In genomic region chr1:100366209-100366525, GRCh38 we compare ENCODE assay signal across 24 cellular contexts. TPM values are rescaled to one million over a fixed set of nuclear protein-coding genes. Genes with fewer than 3 reads are reported as not detected.
DNase-seq lines count a peak whose midpoint lies in the region; ATAC-seq lines count a peak whose summit lies in the region.
"Had no signal": no experiment of that assay in that cellular context is flagged by ENCODE, and none has a peak within 500 bp of the region (broad histone marks: within the 10 kb centered on the region; RNA-seq: fewer than 3 reads in every experiment).

No MANE protein-coding gene starts in this region.

- H3K4ac ChIP-seq in trophoblast cell (ENCODE audit: low read depth, low read length), result no peak overlapping the region

- no peaks in the 10 kb centered on the region for H4K20me1 ChIP-seq in GM23248 (ENCODE audit: insufficient read depth)

- H2AFZ ChIP-seq in trophoblast cell (ENCODE audit: insufficient read depth, low read length, poor library complexity), result no peak overlapping the region
- H2AFZ ChIP-seq in GM23248, result no peak overlapping the region

- H3K18ac ChIP-seq in trophoblast cell (ENCODE audit: low read length), result no peak overlapping the region

- H3K79me1 ChIP-seq in trophoblast cell (ENCODE audit: low read length), result no peaks in the 10 kb centered on the region

- H3K23ac ChIP-seq in trophoblast cell (ENCODE audit: low read length), result no peak overlapping the region

- H3F3A ChIP-seq in GM23248 (ENCODE audit: insufficient read depth), result no peaks in the 10 kb centered on the region

- H2BK120ac ChIP-seq in trophoblast cell (ENCODE audit: insufficient read depth, low read length, poor library complexity), result no peak overlapping the region

- H4K12ac ChIP-seq in trophoblast cell (ENCODE audit: low read depth, low read length), result no peak overlapping the region

- H3K9ac ChIP-seq in trophoblast cell (ENCODE audit: low read length) (no peak overlapping the region), GM23248 (no peak overlapping the region)
- H3K9ac ChIP-seq: SK-N-SH had no signal

- H3K27ac ChIP-seq in trophoblast cell (ENCODE audit: low read depth, low read length) (no peak overlapping the region), GM23248 (no peak overlapping the region)

- CTCF ChIA-PET in activated CD4-positive, alpha-beta memory T cell treated with anti-CD3 and anti-CD28 coated beads for 36 hours (lab: Charles Lee), result interaction anchor here (0.7 to 2.7 kb wide), 5 partner anchors 9 to 93 kb away, joined by 3 to 18 read pairs (median 3); no protein-coding TSS in a partner anchor
- CTCF ChIA-PET in activated CD4-positive, alpha-beta memory T cell treated with anti-CD3 and anti-CD28 coated beads, Interleukin-2, amount 10 ng/mL, durations not matched to agents 7 days and 5 days (lab: Charles Lee), result interaction anchor here (0.8 to 1.4 kb wide), 2 partner anchors 14 to 30 kb away, joined by 3 to 4 read pairs; partner anchors contain the start of gene CDC14A
- CTCF ChIA-PET in T-cell (lab: Charles Lee), result interaction anchor here (0.7 to 2.0 kb wide), 5 partner anchors 9 to 57 kb away, joined by 3 to 14 read pairs (median 4); no protein-coding TSS in a partner anchor

- no peak overlapping the region for H3K14ac ChIP-seq in trophoblast cell (ENCODE audit: low read length)

- peaks cover 34% of the 10 kb centered on the region for H3K36me3 Mint-ChIP-seq in activated CD4-positive, alpha-beta memory T cell treated with anti-CD3 and anti-CD28 coated beads for 36 hours
- H3K36me3 Mint-ChIP-seq in activated CD4-positive, alpha-beta memory T cell treated with anti-CD3 and anti-CD28 coated beads, Interleukin-2, amount 10 ng/mL, durations not matched to agents 7 days and 5 days (ENCODE audit: low read depth), result peaks cover 86% of the 10 kb centered on the region
- H3K36me3 Mint-ChIP-seq in T-cell (peaks cover 74% of the 10 kb centered on the region), memory B cell (peaks cover 22% of the 10 kb centered on the region)

- H3K9me2 ChIP-seq in GM23248 (ENCODE audit: insufficient read depth), result no peaks in the 10 kb centered on the region; the same call in 1 of the 2 replicates
- H3K9me2 ChIP-seq: SK-N-SH had no signal

- no peak overlapping the region for H3K4me3 Mint-ChIP-seq in activated CD4-positive, alpha-beta memory T cell treated with anti-CD3 and anti-CD28 coated beads for 36 hours
- no peak overlapping the region for H3K4me3 Mint-ChIP-seq in activated CD4-positive, alpha-beta memory T cell treated with anti-CD3 and anti-CD28 coated beads, Interleukin-2, amount 10 ng/mL, durations not matched to agents 7 days and 5 days
- H3K4me3 Mint-ChIP-seq in T-cell, result peak overlapping the region in 1 of 3 donors; percentile 24
- no peak overlapping the region for H3K4me3 Mint-ChIP-seq in memory B cell
- H3K4me3 Mint-ChIP-seq: CD14-positive monocyte had no signal

- H3K9me3 ChIP-seq in trophoblast cell (ENCODE audit: insufficient read depth, low read depth, low read length) (peaks cover 2% of the 10 kb centered on the region), GM23248 (ENCODE audit: low read depth) (no peaks in the 10 kb centered on the region)
- H3K9me3 ChIP-seq: BE2C, Caco-2, SK-N-SH had no signal

- H3K27me3 ChIP-seq in trophoblast cell (ENCODE audit: insufficient read depth, low read length), result no peaks in the 10 kb centered on the region
- H3K27me3 ChIP-seq in GM23248 (replicated peaks; ENCODE audit: insufficient read depth), result no peaks in the 10 kb centered on the region
- H3K27me3 ChIP-seq: BE2C had no signal

- H3K4me3 ChIP-seq in trophoblast cell (ENCODE audit: low read depth, low read length), result no peak overlapping the region
- no peak overlapping the region for H3K4me3 ChIP-seq in GM23248

- H3K27ac Mint-ChIP-seq in activated CD4-positive, alpha-beta memory T cell treated with anti-CD3 and anti-CD28 coated beads for 36 hours, result peak overlapping the region; percentile 68
- no peak overlapping the region for H3K27ac Mint-ChIP-seq in activated CD4-positive, alpha-beta memory T cell treated with anti-CD3 and anti-CD28 coated beads, Interleukin-2, amount 10 ng/mL, durations not matched to agents 7 days and 5 days
- peak overlapping the region; percentile 16 to 66 for H3K27ac Mint-ChIP-seq in T-cell
- H3K27ac Mint-ChIP-seq in memory B cell, result peak overlapping the region; percentile 38

- H4K91ac ChIP-seq in trophoblast cell (ENCODE audit: low read depth, low read length), result no peak overlapping the region

- no peak overlapping the region for H2BK5ac ChIP-seq in trophoblast cell (ENCODE audit: low read depth, low read length, poor library complexity)

- H3K36me3 ChIP-seq in trophoblast cell (ENCODE audit: control insufficient read depth in 1 of 2, insufficient read depth in 2 of 2, low read length in 2 of 2), result peaks cover 3 to 5% of the 10 kb centered on the region in 2 experiments
- no peaks in the 10 kb centered on the region for H3K36me3 ChIP-seq in GM23248 (ENCODE audit: low read depth)
- H3K36me3 ChIP-seq: BE2C had no signal

- H3K4me1 ChIP-seq in trophoblast cell (ENCODE audit: control insufficient read depth in 1 of 2, insufficient read depth in 2 of 2, low read length in 2 of 2) (peaks cover 0 to 3% of the 10 kb centered on the region in 2 experiments), GM23248 (ENCODE audit: insufficient read depth) (no peaks in the 10 kb centered on the region)
- H3K4me1 ChIP-seq: Caco-2 had no signal

- in situ Hi-C loops in GM23248 (cut with MboI), result no loop called here

- no peaks in the 10 kb centered on the region for H3K27me3 Mint-ChIP-seq in activated CD4-positive, alpha-beta memory T cell treated with anti-CD3 and anti-CD28 coated beads for 36 hours
- no peaks in the 10 kb centered on the region for H3K27me3 Mint-ChIP-seq in activated CD4-positive, alpha-beta memory T cell treated with anti-CD3 and anti-CD28 coated beads, Interleukin-2, amount 10 ng/mL, durations not matched to agents 7 days and 5 days
- H3K27me3 Mint-ChIP-seq in T-cell (no peaks in the 10 kb centered on the region), memory B cell (no peaks in the 10 kb centered on the region)

- H2BK12ac ChIP-seq in trophoblast cell (ENCODE audit: low read length), result no peak overlapping the region

- no peaks in the 10 kb centered on the region for H3K9me3 Mint-ChIP-seq in activated CD4-positive, alpha-beta memory T cell treated with anti-CD3 and anti-CD28 coated beads for 36 hours
- H3K9me3 Mint-ChIP-seq in activated CD4-positive, alpha-beta memory T cell treated with anti-CD3 and anti-CD28 coated beads, Interleukin-2, amount 10 ng/mL, durations not matched to agents 7 days and 5 days, result peaks cover 4% of the 10 kb centered on the region
- H3K9me3 Mint-ChIP-seq in T-cell (peaks cover 0 to 3% (median 0%) of the 10 kb centered on the region in 3 donors), memory B cell (no peaks in the 10 kb centered on the region)

- peaks cover 75% of the 10 kb centered on the region for H3K4me1 Mint-ChIP-seq in activated CD4-positive, alpha-beta memory T cell treated with anti-CD3 and anti-CD28 coated beads for 36 hours (ENCODE audit: low read depth)
- peaks cover 57% of the 10 kb centered on the region for H3K4me1 Mint-ChIP-seq in activated CD4-positive, alpha-beta memory T cell treated with anti-CD3 and anti-CD28 coated beads, Interleukin-2, amount 10 ng/mL, durations not matched to agents 7 days and 5 days
- H3K4me1 Mint-ChIP-seq in T-cell (peaks cover 79 to 82% (median 82%) of the 10 kb centered on the region in 3 donors), memory B cell (peaks cover 41% of the 10 kb centered on the region)

- H3K4me2 ChIP-seq in trophoblast cell (ENCODE audit: low read length), result no peak overlapping the region
- no peak overlapping the region for H3K4me2 ChIP-seq in GM23248 (ENCODE audit: unreplicated experiment)
- H3K4me2 ChIP-seq: SK-N-SH had no signal

- H2AK5ac ChIP-seq in trophoblast cell (ENCODE audit: low read length), result no peak overlapping the region

- WGBS in trophoblast cell (ENCODE audit: extremely low coverage, insufficient coverage, insufficient read length), result no CpG with 5 or more reads among the region's 1 CpG
- 77 to 86% methylated on average over 1 of the region's 1 CpG for WGBS in GM23248 (ENCODE audit: low coverage in 1 of 2, low lambda C conversion rate in 2 of 2, missing lambda C conversion rate in 2 of 2), 2 experiments

- POLR2A ChIA-PET in activated CD4-positive, alpha-beta memory T cell treated with anti-CD3 and anti-CD28 coated beads for 36 hours (lab: Charles Lee), result interaction anchor here (0.8 to 1.8 kb wide), 5 partner anchors 10 to 30 kb away, joined by 3 to 8 read pairs (median 5); no protein-coding TSS in a partner anchor
- POLR2A ChIA-PET in activated CD4-positive, alpha-beta memory T cell treated with anti-CD3 and anti-CD28 coated beads, Interleukin-2, amount 10 ng/mL, durations not matched to agents 7 days and 5 days (lab: Charles Lee), result interaction anchor here (0.9 to 1.4 kb wide), 4 partner anchors 8 to 58 kb away, joined by 3 to 9 read pairs (median 4); partner anchors contain the start of gene CDC14A
- POLR2A ChIA-PET in T-cell (lab: Charles Lee), result interaction anchor here (0.6 to 2.9 kb wide), 5 partner anchors 12 to 1363 kb away, joined by 3 to 15 read pairs (median 4); no protein-coding TSS in a partner anchor

- no peak overlapping the region for H4K8ac ChIP-seq in trophoblast cell (ENCODE audit: low read depth, low read length)

- ATAC-seq in T-cell (replicated peaks in 1 of 4), result no peak
- ATAC-seq in memory B cell (ENCODE audit: low read depth), result no peak
- ATAC-seq: HepG2 had no signal

- H3K79me2 ChIP-seq in trophoblast cell (ENCODE audit: control insufficient read depth, insufficient read depth, low read length, poor library complexity) (no peaks in the 10 kb centered on the region), GM23248 (ENCODE audit: insufficient read depth) (no peaks in the 10 kb centered on the region; the same call in 1 of the 2 replicates)

- intact Hi-C loops in activated CD4-positive, alpha-beta memory T cell treated with anti-CD3 and anti-CD28 coated beads for 36 hours (cut with micrococcal nuclease), result no loop called here

- DNase-seq in activated CD4-positive, alpha-beta memory T cell treated with anti-CD3 and anti-CD28 coated beads for 36 hours, result no peak
- DNase-seq in activated CD4-positive, alpha-beta memory T cell treated with anti-CD3 and anti-CD28 coated beads, Interleukin-2, amount 10 ng/mL, durations not matched to agents 7 days and 5 days, result no peak
- DNase-seq in T-cell (no peak), memory B cell (ENCODE audit: low spot score in 2 of 2) (no peak), trophoblast cell (no peak), GM23248 (no peak), retina (no peak)
- DNase-seq: 8988T, ACHN, BE2C, Caco-2, H7, KBM-7, MV-4-11, NCI-H1105, NCI-H1436 treated with DMSO at 0.1 percent for 48 hours, NCI-H187 treated with DMSO at 0.1 percent for 48 hours, NCI-H2171 treated with DMSO at 0.1 percent for 48 hours, NCI-H446, NCI-H524 treated with DMSO at 0.1 percent for 48 hours, NCI-H774, SK-N-SH had no signal

RNA-seq across cellular contexts. Expression of gene CDC14A, which starts 13.9 kb away (rescaled TPM):
- total RNA-seq in activated CD4-positive, alpha-beta memory T cell treated with anti-CD3 and anti-CD28 coated beads for 36 hours, result 10 to 100 TPM; 18.9 to 20.2 TPM
- total RNA-seq in activated CD4-positive, alpha-beta memory T cell treated with anti-CD3 and anti-CD28 coated beads, Interleukin-2, amount 10 ng/mL, durations not matched to agents 7 days and 5 days, result 10 to 100 TPM; 41.8 to 44.9 TPM
- 100 to 1,000 TPM in 2 of 5 donors, 10 to 100 TPM in 3; 77.1 to 169 (median 91.6) TPM for total RNA-seq in T-cell
- 8.8 and 9.6 TPM in 2 replicates for polyA plus RNA-seq in trophoblast cell (2013)
- 1.5 and 5.6 TPM in 2 replicates for total RNA-seq in GM23248 (2014; rRNA removed; shearing (Covaris generic))
- polyA plus RNA-seq in GM23248 (2016; fragmentation: Nextera tagmentation; extraction: Ambion mirVana), result 1.5 and 1.8 TPM in 2 replicates
